ENCODE assay signal across 6 cellular contexts in the genomic region with DNA sequence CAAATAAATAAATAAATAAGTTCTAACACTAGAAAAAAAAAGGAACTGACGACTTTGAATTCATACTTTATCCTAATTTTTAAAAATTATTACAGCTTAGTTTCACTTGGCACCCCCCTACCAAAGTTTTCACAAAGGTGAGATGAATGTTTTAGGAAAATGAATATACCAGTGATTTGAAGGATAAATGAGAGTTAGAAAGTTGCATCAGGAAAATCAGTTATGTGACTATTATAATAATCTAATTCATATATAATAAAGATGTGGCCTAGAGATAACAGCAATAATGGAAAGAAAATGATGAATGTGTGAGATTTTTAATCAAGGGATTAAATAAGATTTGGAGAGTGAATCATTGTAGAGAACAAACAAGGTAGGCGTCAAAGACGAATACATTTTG.
"Had no signal": no experiment of that assay in that cellular context is flagged by ENCODE, and none has a peak within 500 bp of the region (broad histone marks: within the 10 kb centered on the region; RNA-seq: fewer than 3 reads in every experiment).

No MANE protein-coding gene starts in this region.

- FAIRE-seq: G401.6, GM12878, GM12891, GM18507 had no signal

- ATAC-seq: GM12878 had no signal

- H3K4me3 ChIP-seq: GM12878 had no signal

- DNase-seq: GDM1, GF-D8 had no signal
